Comparison of ENCODE assay signal across 6 cellular contexts in the genomic region with DNA sequence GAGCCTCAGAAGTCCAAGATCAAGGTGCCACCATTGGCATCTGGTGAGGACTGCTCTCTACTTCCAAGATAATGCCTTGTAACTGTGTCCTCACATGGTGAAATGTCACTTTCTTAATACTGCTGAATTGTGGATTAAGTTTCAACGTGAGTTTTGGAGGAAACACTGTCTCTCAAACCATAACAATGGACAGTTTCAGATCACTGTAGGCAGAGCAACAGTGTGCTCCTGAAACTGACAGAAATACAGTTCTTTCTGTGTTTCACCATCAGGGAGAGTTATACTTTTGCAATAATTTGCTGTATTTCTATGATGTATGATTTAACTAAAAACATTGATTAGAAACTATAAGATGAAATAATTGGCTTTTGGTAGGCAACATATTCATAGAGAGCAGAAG.
"Had no signal": no experiment of that assay in that cellular context is flagged by ENCODE, and none has a peak within 500 bp of the region (broad histone marks: within the 10 kb centered on the region; RNA-seq: fewer than 3 reads in every experiment).

No MANE protein-coding gene starts in this region.

- DNase-seq: H7, HFFc6, KBM-7 had no signal

- H3K4me1 ChIP-seq: HAP-1 had no signal

- ATAC-seq: GM23338, HCT116 had no signal

- H3K4me3 ChIP-seq: GM23338, HAP-1 had no signal

- H3K4me2 ChIP-seq: GM23338 had no signal

- H3K9me3 ChIP-seq: HAP-1 had no signal

- H3K36me3 ChIP-seq: HAP-1 had no signal

- H2AFZ ChIP-seq: GM23338 had no signal
